In genomic region chr15:85837881-85838280, GRCh38 we compare ENCODE assay signal across 12 cellular contexts.
"Had no signal": no experiment of that assay in that cellular context is flagged by ENCODE, and none has a peak within 500 bp of the region (broad histone marks: within the 10 kb centered on the region; RNA-seq: fewer than 3 reads in every experiment).

No MANE protein-coding gene starts in this region.

- FAIRE-seq: endothelial cell of umbilical vein had no signal

- H3K27me3 ChIP-seq: heart left ventricle, right atrium auricular region had no signal

- H3K27ac ChIP-seq: heart left ventricle, left ventricle myocardium inferior, right atrium auricular region, tibial artery had no signal

- DNase-seq: activated CD4-positive, CD25-positive, alpha-beta regulatory T cell; activated effector memory CD4-positive, alpha-beta T cell treated with Interleukin-2 at 50 U/mL for 16 hours; activated naive CD8-positive, alpha-beta T cell treated with anti-CD3 and anti-CD28 coated beads for 36 hours; foreskin melanocyte; heart left ventricle; left ventricle myocardium inferior; posterior cingulate gyrus; T-cell; tibial artery had no signal

- H3K4me2 ChIP-seq: smooth muscle cell had no signal

- H3K4me3 ChIP-seq: heart left ventricle, left ventricle myocardium inferior, right atrium auricular region, smooth muscle cell, tibial artery had no signal

- H3K9me3 ChIP-seq: heart left ventricle, left ventricle myocardium inferior, right atrium auricular region, tibial artery had no signal

- H3K36me3 ChIP-seq: heart left ventricle, left ventricle myocardium inferior, right atrium auricular region, tibial artery had no signal
